ENCODE assay signal across 1 cellular context in genomic region chr10:119131512-119132240, GRCh38.
TF ChIP-seq lines count a peak whose summit lies in the region.

No MANE protein-coding gene starts in this region.

TF ChIP-seq in GM23338, 12 proteins besides CTCF, POLR2A, EP300 and RAD21 (continued from another document):
- TF ChIP-seq, protein P1, sequence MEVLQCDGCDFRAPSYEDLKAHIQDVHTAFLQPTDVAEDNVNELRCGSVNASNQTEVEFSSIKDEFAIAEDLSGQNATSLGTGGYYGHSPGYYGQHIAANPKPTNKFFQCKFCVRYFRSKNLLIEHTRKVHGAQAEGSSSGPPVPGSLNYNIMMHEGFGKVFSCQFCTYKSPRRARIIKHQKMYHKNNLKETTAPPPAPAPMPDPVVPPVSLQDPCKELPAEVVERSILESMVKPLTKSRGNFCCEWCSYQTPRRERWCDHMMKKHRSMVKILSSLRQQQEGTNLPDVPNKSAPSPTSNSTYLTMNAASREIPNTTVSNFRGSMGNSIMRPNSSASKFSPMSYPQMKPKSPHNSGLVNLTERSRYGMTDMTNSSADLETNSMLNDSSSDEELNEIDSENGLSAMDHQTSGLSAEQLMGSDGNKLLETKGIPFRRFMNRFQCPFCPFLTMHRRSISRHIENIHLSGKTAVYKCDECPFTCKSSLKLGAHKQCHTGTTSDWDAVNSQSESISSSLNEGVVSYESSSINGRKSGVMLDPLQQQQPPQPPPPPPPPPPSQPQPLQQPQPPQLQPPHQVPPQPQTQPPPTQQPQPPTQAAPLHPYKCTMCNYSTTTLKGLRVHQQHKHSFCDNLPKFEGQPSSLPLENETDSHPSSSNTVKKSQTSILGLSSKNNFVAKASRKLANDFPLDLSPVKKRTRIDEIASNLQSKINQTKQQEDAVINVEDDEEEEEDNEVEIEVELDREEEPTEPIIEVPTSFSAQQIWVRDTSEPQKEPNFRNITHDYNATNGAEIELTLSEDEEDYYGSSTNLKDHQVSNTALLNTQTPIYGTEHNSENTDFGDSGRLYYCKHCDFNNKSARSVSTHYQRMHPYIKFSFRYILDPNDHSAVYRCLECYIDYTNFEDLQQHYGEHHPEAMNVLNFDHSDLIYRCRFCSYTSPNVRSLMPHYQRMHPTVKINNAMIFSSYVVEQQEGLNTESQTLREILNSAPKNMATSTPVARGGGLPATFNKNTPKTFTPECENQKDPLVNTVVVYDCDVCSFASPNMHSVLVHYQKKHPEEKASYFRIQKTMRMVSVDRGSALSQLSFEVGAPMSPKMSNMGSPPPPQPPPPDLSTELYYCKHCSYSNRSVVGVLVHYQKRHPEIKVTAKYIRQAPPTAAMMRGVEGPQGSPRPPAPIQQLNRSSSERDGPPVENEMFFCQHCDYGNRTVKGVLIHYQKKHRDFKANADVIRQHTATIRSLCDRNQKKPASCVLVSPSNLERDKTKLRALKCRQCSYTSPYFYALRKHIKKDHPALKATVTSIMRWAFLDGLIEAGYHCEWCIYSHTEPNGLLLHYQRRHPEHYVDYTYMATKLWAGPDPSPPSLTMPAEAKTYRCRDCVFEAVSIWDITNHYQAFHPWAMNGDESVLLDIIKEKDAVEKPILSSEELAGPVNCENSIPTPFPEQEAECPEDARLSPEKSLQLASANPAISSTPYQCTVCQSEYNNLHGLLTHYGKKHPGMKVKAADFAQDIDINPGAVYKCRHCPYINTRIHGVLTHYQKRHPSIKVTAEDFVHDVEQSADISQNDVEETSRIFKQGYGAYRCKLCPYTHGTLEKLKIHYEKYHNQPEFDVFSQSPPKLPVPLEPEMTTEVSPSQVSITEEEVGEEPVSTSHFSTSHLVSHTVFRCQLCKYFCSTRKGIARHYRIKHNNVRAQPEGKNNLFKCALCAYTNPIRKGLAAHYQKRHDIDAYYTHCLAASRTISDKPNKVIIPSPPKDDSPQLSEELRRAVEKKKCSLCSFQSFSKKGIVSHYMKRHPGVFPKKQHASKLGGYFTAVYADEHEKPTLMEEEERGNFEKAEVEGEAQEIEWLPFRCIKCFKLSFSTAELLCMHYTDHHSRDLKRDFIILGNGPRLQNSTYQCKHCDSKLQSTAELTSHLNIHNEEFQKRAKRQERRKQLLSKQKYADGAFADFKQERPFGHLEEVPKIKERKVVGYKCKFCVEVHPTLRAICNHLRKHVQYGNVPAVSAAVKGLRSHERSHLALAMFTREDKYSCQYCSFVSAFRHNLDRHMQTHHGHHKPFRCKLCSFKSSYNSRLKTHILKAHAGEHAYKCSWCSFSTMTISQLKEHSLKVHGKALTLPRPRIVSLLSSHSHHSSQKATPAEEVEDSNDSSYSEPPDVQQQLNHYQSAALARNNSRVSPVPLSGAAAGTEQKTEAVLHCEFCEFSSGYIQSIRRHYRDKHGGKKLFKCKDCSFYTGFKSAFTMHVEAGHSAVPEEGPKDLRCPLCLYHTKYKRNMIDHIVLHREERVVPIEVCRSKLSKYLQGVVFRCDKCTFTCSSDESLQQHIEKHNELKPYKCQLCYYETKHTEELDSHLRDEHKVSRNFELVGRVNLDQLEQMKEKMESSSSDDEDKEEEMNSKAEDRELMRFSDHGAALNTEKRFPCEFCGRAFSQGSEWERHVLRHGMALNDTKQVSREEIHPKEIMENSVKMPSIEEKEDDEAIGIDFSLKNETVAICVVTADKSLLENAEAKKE (CRISPR knock-in tag; IDR thresholded peaks at IDR 0.05), result no peak
- TF ChIP-seq NANOG (IDR thresholded peaks at IDR 0.05; ENCODE audit: borderline replicate concordance), result no peak
- TF ChIP-seq EZH2phosphoT487 (IDR thresholded peaks at IDR 0.05; ENCODE audit: unreplicated experiment), result no peak
- TF ChIP-seq POLR2AphosphoS5 (IDR thresholded peaks at IDR 0.05; ENCODE audit: low read depth), result no peak
- TF ChIP-seq ZNF331 (CRISPR knock-in tag; IDR thresholded peaks at IDR 0.05; ENCODE audit: low read depth), result no peak
- TF ChIP-seq ZNF114 (CRISPR knock-in tag; IDR thresholded peaks at IDR 0.05), result no peak
- no peak for TF ChIP-seq STAT1 (IDR thresholded peaks at IDR 0.05; ENCODE audit: unreplicated experiment)
